ENCODE assay signal across 8 cellular contexts in the genomic region with DNA sequence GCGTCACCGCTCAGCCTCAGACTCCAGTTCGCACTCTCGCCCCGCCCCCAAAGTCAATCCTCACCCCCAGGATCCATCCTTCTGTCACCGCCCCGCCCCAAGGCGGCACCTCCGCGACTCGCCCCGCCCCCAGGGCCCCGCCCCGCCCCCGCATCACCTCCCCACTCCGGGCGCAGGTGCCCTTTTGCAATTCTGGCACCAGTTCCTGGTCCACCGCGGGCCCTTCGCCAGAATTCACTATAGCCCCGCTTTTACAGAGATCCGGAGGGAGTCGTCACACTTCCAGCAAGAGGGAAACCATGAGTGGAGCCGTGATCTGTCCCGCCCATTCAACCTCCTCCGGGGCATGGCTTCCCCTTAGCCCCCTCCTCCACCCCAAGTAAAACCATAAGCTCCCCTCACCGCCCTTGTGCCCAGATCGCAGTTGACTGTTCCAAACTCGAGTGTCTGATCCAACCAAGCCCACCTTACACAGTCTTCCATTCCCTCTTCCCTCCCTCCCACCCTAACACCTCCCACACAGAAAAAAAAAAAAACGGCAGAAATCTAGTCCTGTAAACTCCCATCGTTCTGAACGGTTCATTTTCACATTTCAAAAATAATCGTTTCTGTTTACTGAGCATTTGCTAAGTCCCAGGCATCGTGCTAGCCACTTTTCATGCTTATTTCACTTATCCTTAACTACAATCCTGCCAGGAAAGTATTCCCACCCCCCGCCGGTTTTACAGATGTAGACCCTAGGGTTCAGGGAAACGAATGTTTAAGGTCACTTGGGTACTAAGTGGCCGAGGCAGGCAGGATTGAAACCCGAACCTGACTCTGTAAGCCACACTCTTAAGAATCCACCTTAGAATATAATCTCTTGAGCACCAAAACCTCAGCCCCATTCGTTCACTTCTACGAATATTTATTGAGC. TPM values are rescaled to one million over a fixed set of nuclear protein-coding genes. Genes with fewer than 3 reads are reported as not detected.
DNase-seq lines count a peak whose midpoint lies in the region; ATAC-seq and TF ChIP-seq lines count a peak whose summit lies in the region.

No MANE protein-coding gene starts in this region.

- H3K79me1 ChIP-seq in mesenchymal stem cell (replicated peaks; ENCODE audit: low read length, poor library complexity, severe bottlenecking), result peaks cover 13% of the 10 kb centered on the region

- H3K27me3 ChIP-seq in dorsolateral prefrontal cortex (no peaks in the 10 kb centered on the region), mesenchymal stem cell (ENCODE audit: control insufficient read depth in 1 of 2, insufficient read depth in 1 of 2, low read length in 2 of 2) (no peaks in the 10 kb centered on the region), testis (no peaks in the 10 kb centered on the region)

- no peak overlapping the region for H3K14ac ChIP-seq in mesenchymal stem cell (ENCODE audit: low read length in 2 of 2)

- peak overlapping the region; percentile 94 for H2AFZ ChIP-seq in mesenchymal stem cell (ENCODE audit: low read depth, low read length)

- no peak overlapping the region for H2BK12ac ChIP-seq in mesenchymal stem cell (ENCODE audit: low read length in 2 of 2)

- H3K9ac ChIP-seq in mesenchymal stem cell (ENCODE audit: low read length), result peak overlapping the region; percentile 97

- no peak overlapping the region for H3K23ac ChIP-seq in mesenchymal stem cell (ENCODE audit: low read length in 2 of 2)

- no peak overlapping the region for H2AK5ac ChIP-seq in mesenchymal stem cell (ENCODE audit: low read length, severe bottlenecking)

- peak overlapping the region; percentile 53 for H2BK5ac ChIP-seq in mesenchymal stem cell (ENCODE audit: low read depth, low read length, poor library complexity, severe bottlenecking)

- DNase-seq in dorsolateral prefrontal cortex (no peak), mesenchymal stem cell (no peak), testis (peak; percentile 25), glomerular visceral epithelial cell (ENCODE audit: extremely low spot score) (no peak)

- H2BK120ac ChIP-seq in mesenchymal stem cell (ENCODE audit: low read depth, low read length), result no peak overlapping the region

- H4K8ac ChIP-seq in mesenchymal stem cell (ENCODE audit: low read length), result no peak overlapping the region

- in situ Hi-C loops in GM18951 (cut with MboI; ENCODE audit: low sequenced_read_pairs, unreplicated experiment), result no loop called here

- ATAC-seq in HG03354 (IDR thresholded peaks at IDR 0.05; ENCODE audit: poor library complexity, severe bottlenecking, unreplicated experiment) (peak; percentile 47), SK-N-SH treated with all-trans-retinoic acid at 6 μM for 48 hours (peak; percentile 67)

- H3K27ac ChIP-seq in C4-2B (peak overlapping the region; percentile 84), dorsolateral prefrontal cortex (peak overlapping the region; percentile 81 to 100 (median 97)), mesenchymal stem cell (ENCODE audit: low read length, poor library complexity, severe bottlenecking) (peak overlapping the region; percentile 71), testis (peak overlapping the region; percentile 98)

- H3K9me3 ChIP-seq in mesenchymal stem cell (ENCODE audit: control insufficient read depth, low read length) (no peaks in the 10 kb centered on the region), testis (no peaks in the 10 kb centered on the region)

- no peak overlapping the region for H2BK15ac ChIP-seq in mesenchymal stem cell (ENCODE audit: low read depth, poor library complexity, severe bottlenecking)

- H3K4me3 ChIP-seq in dorsolateral prefrontal cortex (peak overlapping the region; percentile 66 to 99 (median 89)), mesenchymal stem cell (ENCODE audit: insufficient read depth in 1 of 2, low read depth in 1 of 2, low read length in 2 of 2) (peak overlapping the region; percentile 60 to 98), testis (peak overlapping the region; percentile 74 to 84)

- no peak overlapping the region for H4K91ac ChIP-seq in mesenchymal stem cell (ENCODE audit: low read length)

- TF ChIP-seq POLR2A in GM18951 (IDR thresholded peaks at IDR 0.05; ENCODE audit: extremely low read depth, insufficient read depth, insufficient read length), result peak; percentile 37
- no peak for TF ChIP-seq POLR2A in testis (IDR thresholded peaks at IDR 0.05)

- intact Hi-C loops in dorsolateral prefrontal cortex (cut with DNase I), result loop anchor here (2.0 to 10.0 kb wide), 5 partner anchors 77 to 840 kb away; a partner anchor contains a TSS
- intact Hi-C loops in testis (cut with DNase I; ENCODE audit: low total_unique reads), result no loop called here

- peak overlapping the region in 1 of 2 experiments; percentile 44 for H3K4ac ChIP-seq in mesenchymal stem cell (ENCODE audit: low read depth in 1 of 2, low read length in 2 of 2)

- H3K18ac ChIP-seq in mesenchymal stem cell (ENCODE audit: low read depth in 1 of 2, low read length in 2 of 2), result peak overlapping the region in 1 of 2 experiments; percentile 67

- 3% methylated on average over 35 of the region's 41 CpGs for WGBS in mesenchymal stem cell
- WGBS in testis, 2 donors, result 1 to 3% methylated on average over 30 to 40 of the region's 41 CpGs

- H3K36me3 ChIP-seq in mesenchymal stem cell (ENCODE audit: control insufficient read depth in 1 of 2, insufficient read depth in 2 of 2, low read depth in 1 of 2, low read length in 2 of 2) (peaks cover 0 to 9% of the 10 kb centered on the region in 2 experiments), testis (ENCODE audit: low read depth, missing control alignments) (no peaks in the 10 kb centered on the region)

- peak overlapping the region; percentile 98 for H3K4me2 ChIP-seq in mesenchymal stem cell (ENCODE audit: low read length, poor library complexity, severe bottlenecking)

- no peak for TF ChIP-seq CTCF in C4-2B (conservative IDR thresholded peaks at IDR 0.05)
- no peak for TF ChIP-seq CTCF in dorsolateral prefrontal cortex (IDR thresholded peaks at IDR 0.05 in 54 of 56, conservative IDR thresholded peaks at IDR 0.05 in 2 of 56; ENCODE audit: low read depth in 1 of 56, partially characterized antibody in 56 of 56)
- TF ChIP-seq CTCF in testis (IDR thresholded peaks at IDR 0.05), result no peak

- H3K4me1 ChIP-seq in mesenchymal stem cell (ENCODE audit: control insufficient read depth, insufficient read depth, low read depth, low read length) (peaks cover 6% of the 10 kb centered on the region), testis (peaks cover 31% of the 10 kb centered on the region)

TF ChIP-seq in SK-N-SH treated with all-trans-retinoic acid at 6 μM for 48 hours, 23 proteins besides CTCF, POLR2A, EP300 and RAD21 (continues in another document):
- TF ChIP-seq ESRRG (CRISPR knock-in tag; IDR thresholded peaks at IDR 0.05) (no peak), OSR1 (CRISPR knock-in tag; IDR thresholded peaks at IDR 0.05) (no peak), ZFP3 (CRISPR knock-in tag; IDR thresholded peaks at IDR 0.05) (no peak), TCF4 (CRISPR knock-in tag; IDR thresholded peaks at IDR 0.05; ENCODE audit: borderline replicate concordance) (no peak), TOX (CRISPR knock-in tag; IDR thresholded peaks at IDR 0.05; ENCODE audit: borderline replicate concordance) (no peak), ZC3H10 (CRISPR knock-in tag; IDR thresholded peaks at IDR 0.05) (no peak; the same call in 1 of the 2 replicates), ARNTL (CRISPR knock-in tag; IDR thresholded peaks at IDR 0.05; ENCODE audit: borderline replicate concordance, low read depth) (no peak), CSDC2 (CRISPR knock-in tag; IDR thresholded peaks at IDR 0.05) (no peak)
- TF ChIP-seq, protein P1, sequence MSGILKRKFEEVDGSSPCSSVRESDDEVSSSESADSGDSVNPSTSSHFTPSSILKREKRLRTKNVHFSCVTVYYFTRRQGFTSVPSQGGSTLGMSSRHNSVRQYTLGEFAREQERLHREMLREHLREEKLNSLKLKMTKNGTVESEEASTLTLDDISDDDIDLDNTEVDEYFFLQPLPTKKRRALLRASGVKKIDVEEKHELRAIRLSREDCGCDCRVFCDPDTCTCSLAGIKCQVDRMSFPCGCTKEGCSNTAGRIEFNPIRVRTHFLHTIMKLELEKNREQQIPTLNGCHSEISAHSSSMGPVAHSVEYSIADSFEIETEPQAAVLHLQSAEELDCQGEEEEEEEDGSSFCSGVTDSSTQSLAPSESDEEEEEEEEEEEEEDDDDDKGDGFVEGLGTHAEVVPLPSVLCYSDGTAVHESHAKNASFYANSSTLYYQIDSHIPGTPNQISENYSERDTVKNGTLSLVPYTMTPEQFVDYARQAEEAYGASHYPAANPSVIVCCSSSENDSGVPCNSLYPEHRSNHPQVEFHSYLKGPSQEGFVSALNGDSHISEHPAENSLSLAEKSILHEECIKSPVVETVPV (CRISPR knock-in tag; IDR thresholded peaks at IDR 0.05), result no peak

RNA-seq across cellular contexts. Expression of a gene that starts 1.3 kb away (rescaled TPM):
- total RNA-seq in dorsolateral prefrontal cortex, result 10 to 100 TPM; 12.9 to 32.0 (median 20.8) TPM
- polyA plus RNA-seq in mesenchymal stem cell (2013, experiment 1 of 2), result 5.6 TPM
- 5.3 TPM for polyA plus RNA-seq in mesenchymal stem cell (2013, experiment 2 of 2)
- 10 to 100 TPM; 34.8 to 48.5 TPM for total RNA-seq in testis
- 33.8 TPM for polyA plus RNA-seq in testis (ENCODE audit: insufficient read depth, low read depth, low replicate concordance)

RNA-seq across cellular contexts. Expression of a gene that starts 1.3 kb away (rescaled TPM):
- 10 to 100 TPM; 25.1 to 54.7 (median 38.7) TPM for total RNA-seq in dorsolateral prefrontal cortex
- polyA plus RNA-seq in mesenchymal stem cell (2013, experiment 1 of 2), result 12.3 TPM
- 12.0 TPM for polyA plus RNA-seq in mesenchymal stem cell (2013, experiment 2 of 2)
- 10 to 100 TPM; 24.3 to 32.1 TPM for total RNA-seq in testis
- polyA plus RNA-seq in testis (ENCODE audit: insufficient read depth, low read depth, low replicate concordance), result 19.9 TPM

RNA-seq across cellular contexts. Expression of a gene that starts 49.4 kb away (rescaled TPM):
- total RNA-seq in dorsolateral prefrontal cortex (not detected), testis (1 to 10 TPM; 3.3 to 3.7 TPM)
- not detected for polyA plus RNA-seq in mesenchymal stem cell (2013, experiment 1 of 2)
- not detected for polyA plus RNA-seq in mesenchymal stem cell (2013, experiment 2 of 2)
- polyA plus RNA-seq in testis (ENCODE audit: insufficient read depth, low read depth, low replicate concordance), result 2.7 TPM

RNA-seq across cellular contexts. Expression of a gene that starts 59.5 kb away (rescaled TPM):
- total RNA-seq in dorsolateral prefrontal cortex, result 1 to 10 TPM in 118 of 120 experiments, under 1 TPM in 2; 0.35 to 5.1 (median 2.9) TPM
- 0.51 TPM for polyA plus RNA-seq in mesenchymal stem cell (2013, experiment 1 of 2)
- 0.58 TPM for polyA plus RNA-seq in mesenchymal stem cell (2013, experiment 2 of 2)
- 1 to 10 TPM in 1 of 2 donors, under 1 TPM in 1; 0.99 to 1.5 TPM for total RNA-seq in testis
- 1.8 TPM for polyA plus RNA-seq in testis (ENCODE audit: insufficient read depth, low read depth, low replicate concordance)
